Comparison of ENCODE assay signal across 19 cellular contexts in the genomic region with DNA sequence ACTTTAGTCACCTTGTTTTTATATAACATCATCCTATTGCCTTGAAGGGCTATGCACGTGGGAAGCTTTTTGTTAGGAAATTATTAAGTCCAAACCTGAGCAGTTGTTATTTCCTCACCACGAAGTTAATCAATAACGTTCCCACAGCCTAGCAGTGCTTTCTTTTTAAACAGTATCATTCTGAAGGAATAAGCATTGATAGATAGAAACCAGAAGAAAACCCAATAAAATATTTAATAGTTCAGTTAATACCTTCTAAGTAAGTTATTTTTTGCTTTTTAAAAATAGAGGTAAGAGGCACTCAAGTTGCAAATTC.
"Had no signal": no experiment of that assay in that cellular context is flagged by ENCODE, and none has a peak within 500 bp of the region (broad histone marks: within the 10 kb centered on the region; RNA-seq: fewer than 3 reads in every experiment).

No MANE protein-coding gene starts in this region.

- H3K4me1 Mint-ChIP-seq: naive thymus-derived CD4-positive, alpha-beta T cell; nephron progenitor cell had no signal

- H3K36me3 Mint-ChIP-seq: naive thymus-derived CD4-positive, alpha-beta T cell had no signal

- H3K9me3 ChIP-seq: colonic mucosa, esophagus squamous epithelium, gastroesophageal sphincter, right atrium auricular region, sigmoid colon, stomach, thoracic aorta, transverse colon had no signal

- H3K9me3 Mint-ChIP-seq: nephron progenitor cell had no signal

- H3K27me3 ChIP-seq: colonic mucosa, esophagus squamous epithelium, gastroesophageal sphincter, hepatocyte, right atrium auricular region, sigmoid colon, stomach, transverse colon had no signal

- H3K27ac Mint-ChIP-seq: naive thymus-derived CD4-positive, alpha-beta T cell; nephron progenitor cell had no signal

- H3K27ac ChIP-seq: colonic mucosa, esophagus squamous epithelium, gastroesophageal sphincter, hepatocyte, right atrium auricular region, sigmoid colon, skin epidermis, stomach, thoracic aorta, transverse colon had no signal

- DNase-seq: colonic mucosa; dermis blood vessel endothelial cell; esophagus squamous epithelium; foreskin fibroblast; head of caudate nucleus; naive thymus-derived CD4-positive, alpha-beta T cell; sigmoid colon; stimulated activated CD4-positive, alpha-beta T cell treated with anti-CD3 and anti-CD28 coated beads, Interleukin-2, amount 100 ng/mL, for 24 hours; stimulated activated CD4-positive, alpha-beta T cell treated with anti-CD3 and anti-CD28 coated beads, Interleukin-4, amount 100 ng/mL, for 4 hours; stimulated activated naive CD4-positive, alpha-beta T cell; stomach; substantia nigra; transverse colon had no signal

- H3K4me1 ChIP-seq: colonic mucosa, esophagus squamous epithelium, gastroesophageal sphincter, right atrium auricular region, sigmoid colon, stomach, transverse colon had no signal

- H3K79me2 ChIP-seq: hepatocyte had no signal

- H3K36me3 ChIP-seq: colonic mucosa, esophagus squamous epithelium, gastroesophageal sphincter, right atrium auricular region, sigmoid colon, stomach, thoracic aorta, transverse colon had no signal

- H3K4me2 ChIP-seq: hepatocyte had no signal

- H3K4me3 ChIP-seq: colonic mucosa, esophagus squamous epithelium, gastroesophageal sphincter, hepatocyte, right atrium auricular region, sigmoid colon, skin epidermis, stomach, thoracic aorta, transverse colon had no signal

- H3K4me3 Mint-ChIP-seq: naive thymus-derived CD4-positive, alpha-beta T cell; nephron progenitor cell had no signal

- ATAC-seq: gastroesophageal sphincter; naive thymus-derived CD4-positive, alpha-beta T cell had no signal

- H2AFZ ChIP-seq: hepatocyte had no signal
